Comparison of ENCODE assay signal across 10 cellular contexts in genomic region chr2:44560352-44560751, GRCh38.
DNase-seq lines count a peak whose midpoint lies in the region; ATAC-seq and TF ChIP-seq lines count a peak whose summit lies in the region.
"Had no signal": no experiment of that assay in that cellular context is flagged by ENCODE, and none has a peak within 500 bp of the region (broad histone marks: within the 10 kb centered on the region; RNA-seq: fewer than 3 reads in every experiment).

No MANE protein-coding gene starts in this region.

- H2AFZ ChIP-seq in HCT116 (ENCODE audit: low read depth, low read length, poor library complexity, severe bottlenecking) = no peak overlapping the region
- H2AFZ ChIP-seq in neural progenitor cell (replicated peaks) = no peak overlapping the region

- H3K4me3 Mint-ChIP-seq in activated naive CD8-positive, alpha-beta T cell treated with anti-CD3 and anti-CD28 coated beads, Interleukin-2, amount 50 U/mL, for 24 hours = no peak overlapping the region
- H3K4me3 Mint-ChIP-seq in neural progenitor cell = no peak overlapping the region

- no peaks in the 10 kb centered on the region for H3F3A ChIP-seq in neural progenitor cell (ENCODE audit: low read depth)

- no peaks in the 10 kb centered on the region for H3K27me3 ChIP-seq in HCT116 (ENCODE audit: insufficient read depth, low read length)
- no peaks in the 10 kb centered on the region for H3K27me3 ChIP-seq in neural progenitor cell
- H3K27me3 ChIP-seq: esophagus muscularis mucosa had no signal

- H3K9ac ChIP-seq in HCT116 (ENCODE audit: low read length) = no peak overlapping the region
- H3K9ac ChIP-seq in neural progenitor cell = no peak overlapping the region

- H3K4me3 ChIP-seq in HCT116 (replicated peaks in 1 of 2; ENCODE audit: low read depth in 1 of 2, low read length in 2 of 2) = no peak overlapping the region
- no peak overlapping the region for H3K4me3 ChIP-seq in neural progenitor cell
- H3K4me3 ChIP-seq: esophagus muscularis mucosa had no signal

- TF ChIP-seq RAD21 in HCT116 (IDR thresholded peaks at IDR 0.05; ENCODE audit: low read depth) = peak; percentile 52

- H3K36me3 Mint-ChIP-seq in activated naive CD8-positive, alpha-beta T cell treated with anti-CD3 and anti-CD28 coated beads, Interleukin-2, amount 50 U/mL, for 24 hours (ENCODE audit: low read depth) = peaks cover 9% of the 10 kb centered on the region
- no peaks in the 10 kb centered on the region for H3K36me3 Mint-ChIP-seq in neural progenitor cell

- no peaks in the 10 kb centered on the region for H3K9me3 Mint-ChIP-seq in activated naive CD8-positive, alpha-beta T cell treated with anti-CD3 and anti-CD28 coated beads, Interleukin-2, amount 50 U/mL, for 24 hours
- H3K9me3 Mint-ChIP-seq in neural progenitor cell = no peaks in the 10 kb centered on the region

- intact Hi-C loops in HCT116 (cut with micrococcal nuclease) = loop anchor here (1.0 kb wide), 1 partner anchor 155 kb away; no protein-coding TSS in a partner anchor

- TF ChIP-seq CTCF in HCT116 (IDR thresholded peaks at IDR 0.05 in 2 of 3, conservative IDR thresholded peaks at IDR 0.05 in 1 of 3; ENCODE audit: borderline replicate concordance in 1 of 3, insufficient read depth in 1 of 3, low read depth in 2 of 3, low read length in 2 of 3) (peak; percentile 39 to 51 (median 43); a peak in 5 of 6 replicates), neural progenitor cell (IDR thresholded peaks at IDR 0.05) (peak; percentile 34)

- H3K27ac ChIP-seq in HCT116 (ENCODE audit: low read depth, low read length) (no peak overlapping the region), neural progenitor cell (no peak overlapping the region)
- H3K27ac ChIP-seq: esophagus muscularis mucosa had no signal

- no TSS peak for BruUV-seq in HCT116 (replicated peaks; lab: Mats Ljungman, UMichigan)

- H3K9me3 ChIP-seq in HCT116 (ENCODE audit: control insufficient read depth in 1 of 2, insufficient read depth in 1 of 2, low read depth in 1 of 2, low read length in 2 of 2) (no peaks in the 10 kb centered on the region), neural progenitor cell (ENCODE audit: low read depth) (no peaks in the 10 kb centered on the region)
- H3K9me3 ChIP-seq: esophagus muscularis mucosa had no signal

- H3K4me2 ChIP-seq in HCT116 (ENCODE audit: low read length) (no peak overlapping the region), neural progenitor cell (no peak overlapping the region)

- H4K20me1 ChIP-seq in HCT116 (ENCODE audit: insufficient read depth) (no peaks in the 10 kb centered on the region), neural progenitor cell (ENCODE audit: low read depth) (no peaks in the 10 kb centered on the region)

- H3K4me1 ChIP-seq in HCT116 (ENCODE audit: control insufficient read depth in 1 of 2, insufficient read depth in 2 of 2, low read length in 2 of 2) (no peaks in the 10 kb centered on the region), neural progenitor cell (peaks cover 6% of the 10 kb centered on the region)
- H3K4me1 ChIP-seq: esophagus muscularis mucosa had no signal

- no peak for TF ChIP-seq POLR2A in HCT116 (IDR thresholded peaks at IDR 0.05; ENCODE audit: borderline replicate concordance, extremely low read depth, insufficient read depth, insufficient read length)

- peak; percentile 26 for DNase-seq in NCI-H1105 treated with DMSO at 0.1 percent for 48 hours (lab: John Stamatoyannopoulos, UW)
- no peak for DNase-seq in NCI-H1105 (lab: John Stamatoyannopoulos, UW)
- DNase-seq in HCT116 (ENCODE audit: low read depth, low spot score) = no peak
- DNase-seq in activated naive CD8-positive, alpha-beta T cell treated with anti-CD3 and anti-CD28 coated beads, Interleukin-2, amount 50 U/mL, for 24 hours = peak; percentile 38
- DNase-seq in neural progenitor cell (ENCODE audit: low spot score) = no peak
- no peak for DNase-seq in hippocampal formation (lab: John Stamatoyannopoulos, UW)
- no peak for DNase-seq in kidney tubule cell (ENCODE audit: low spot score)
- DNase-seq: activated effector memory CD4-positive, alpha-beta T cell treated with anti-CD3 and anti-CD28 coated beads, Interleukin-2, amount 50 U/mL, for 16 hours had no signal

- no peaks in the 10 kb centered on the region for H3K27me3 Mint-ChIP-seq in activated naive CD8-positive, alpha-beta T cell treated with anti-CD3 and anti-CD28 coated beads, Interleukin-2, amount 50 U/mL, for 24 hours
- no peaks in the 10 kb centered on the region for H3K27me3 Mint-ChIP-seq in neural progenitor cell (ENCODE audit: insufficient read depth, low read depth)

- RAD21 ChIA-PET in HCT116 (lab: Charles Lee; ENCODE audit: low non-redundant PET in 1 of 2, low total read pairs in 2 of 2, uncharacterized antibody in 2 of 2, unreplicated experiment in 2 of 2) = interaction anchor here (0.7 kb wide), 2 partner anchors 9 to 682 kb away, joined by 3 read pairs; no protein-coding TSS in a partner anchor

- no peaks in the 10 kb centered on the region for H3K9me2 ChIP-seq in HCT116 (ENCODE audit: insufficient read depth)

- POLR2A ChIA-PET in HCT116 (lab: Charles Lee) = no interaction called here

- H3K27ac Mint-ChIP-seq in activated naive CD8-positive, alpha-beta T cell treated with anti-CD3 and anti-CD28 coated beads, Interleukin-2, amount 50 U/mL, for 24 hours = no peak overlapping the region
- no peak overlapping the region for H3K27ac Mint-ChIP-seq in neural progenitor cell

- H3K4me1 Mint-ChIP-seq in activated naive CD8-positive, alpha-beta T cell treated with anti-CD3 and anti-CD28 coated beads, Interleukin-2, amount 50 U/mL, for 24 hours = peaks cover 2% of the 10 kb centered on the region
- H3K4me1 Mint-ChIP-seq in neural progenitor cell = peaks cover 7% of the 10 kb centered on the region

- CTCF ChIA-PET in HCT116 (lab: Charles Lee) = interaction anchor here (1.0 to 2.0 kb wide), 11 partner anchors 10 to 395 kb away, joined by 3 to 7 read pairs (median 4); no protein-coding TSS in a partner anchor

- H3K79me2 ChIP-seq in HCT116 (ENCODE audit: insufficient read depth, low read length) = no peaks in the 10 kb centered on the region
- no peaks in the 10 kb centered on the region for H3K79me2 ChIP-seq in neural progenitor cell (ENCODE audit: low read depth)

- peak; percentile 59; the same call in 1 of the 2 replicates for ATAC-seq in HCT116
- ATAC-seq in activated naive CD8-positive, alpha-beta T cell treated with anti-CD3 and anti-CD28 coated beads, Interleukin-2, amount 50 U/mL, for 24 hours = no peak
- no peak for ATAC-seq in HG02759 (IDR thresholded peaks at IDR 0.05; ENCODE audit: unreplicated experiment)

- no peaks in the 10 kb centered on the region for H3K36me3 ChIP-seq in HCT116 (ENCODE audit: control insufficient read depth in 1 of 2, insufficient read depth in 2 of 2, low read length in 2 of 2)
- no peaks in the 10 kb centered on the region for H3K36me3 ChIP-seq in neural progenitor cell
- H3K36me3 ChIP-seq: esophagus muscularis mucosa had no signal

TF ChIP-seq in HCT116, 20 proteins besides CTCF, POLR2A, EP300 and RAD21:
- TF ChIP-seq SIN3A (IDR thresholded peaks at IDR 0.05; ENCODE audit: low read depth) (no peak), ZBTB33 (IDR thresholded peaks at IDR 0.05; ENCODE audit: extremely low read depth, insufficient replicate concordance, low read length) (no peak), EZH2 (IDR thresholded peaks at IDR 0.05) (no peak), YY1 (IDR thresholded peaks at IDR 0.05; ENCODE audit: extremely low read depth, insufficient replicate concordance, low read depth, low read length) (no peak), POLR2AphosphoS5 (IDR thresholded peaks at IDR 0.05; ENCODE audit: low read depth, low read length) (no peak), FOSL1 (IDR thresholded peaks at IDR 0.05; ENCODE audit: low read depth) (no peak)
TF ChIP-seq in HCT116: peak in this region for 0.

Comparison
In these comparisons a context has a peak if more than half of its experiments do, and no peak if none do; other contexts are left out.
1. DNase-seq: peak in NCI-H1105 treated with DMSO at 0.1 percent for 48 hours (single experiment) and activated naive CD8-positive, alpha-beta T cell treated with anti-CD3 and anti-CD28 coated beads, Interleukin-2, amount 50 U/mL, for 24 hours (single experiment); none in NCI-H1105 (single experiment), HCT116 (single experiment), neural progenitor cell (single experiment), hippocampal formation (0 of 2) and kidney tubule cell (single experiment).